ENCODE assay signal across 1 cellular context in genomic region chr9:123058834-123059233, GRCh38.
TF ChIP-seq lines count a peak whose summit lies in the region.

No MANE protein-coding gene starts in this region.

TF ChIP-seq in liver, 16 proteins besides CTCF, POLR2A, EP300 and RAD21 (continued from another document):
- TF ChIP-seq ATF3 (IDR thresholded peaks at IDR 0.05), result no peak
